In the genomic region with DNA sequence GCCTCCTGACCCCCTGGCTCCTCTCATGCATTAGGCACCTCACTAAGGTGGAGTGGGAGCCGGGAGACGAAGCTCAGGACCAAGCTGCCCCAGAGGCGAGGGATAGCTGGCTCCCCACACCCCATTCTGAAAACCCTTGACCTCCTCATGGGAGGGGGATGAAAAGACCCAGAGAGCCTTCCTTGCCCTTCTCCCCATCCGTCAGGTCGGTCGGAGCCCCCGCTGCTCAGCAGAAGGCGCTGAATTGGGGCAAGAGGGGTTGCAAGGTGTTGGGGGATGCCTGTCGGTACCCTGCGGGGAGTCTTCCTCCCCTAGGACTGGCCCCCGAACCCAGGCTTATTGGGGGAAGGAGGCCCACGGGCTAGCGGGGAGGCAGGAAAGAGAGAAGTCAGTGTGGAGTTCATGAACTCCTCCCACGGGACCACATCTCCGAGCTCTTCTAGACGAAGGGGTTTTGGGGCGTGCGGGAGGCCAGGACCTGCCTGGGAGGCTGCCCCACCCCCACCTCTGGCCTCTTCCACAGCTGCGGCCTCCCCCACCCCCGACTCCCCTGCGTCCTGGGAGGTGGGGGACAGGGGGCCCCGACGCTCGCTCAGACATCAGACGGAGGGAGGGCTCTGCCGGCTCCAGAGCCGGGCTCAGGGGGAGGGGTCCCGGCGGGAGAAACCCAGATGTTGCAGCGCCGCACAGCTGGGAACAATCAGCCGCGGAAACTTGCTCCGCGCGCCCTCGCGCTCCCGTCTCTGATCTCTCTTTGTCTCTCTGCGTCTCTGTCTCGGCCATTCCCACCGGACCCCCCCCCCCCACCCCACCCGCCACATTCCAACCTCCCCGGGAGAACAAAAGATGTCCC, we compare ENCODE assay signal across 9 cellular contexts. TPM values are rescaled to one million over a fixed set of nuclear protein-coding genes. Genes with fewer than 3 reads are reported as not detected.
A peak's percentile ranks its signal among the peaks of the same experiment; 100 is the strongest.
DNase-seq lines count a peak whose midpoint lies in the region; ATAC-seq and TF ChIP-seq lines count a peak whose summit lies in the region.
"Had no signal": no experiment of that assay in that cellular context is flagged by ENCODE, and none has a peak within 500 bp of the region (broad histone marks: within the 10 kb centered on the region; RNA-seq: fewer than 3 reads in every experiment).

No MANE protein-coding gene starts in this region.

- no peaks in the 10 kb centered on the region for H3K9me3 Mint-ChIP-seq in WTC11

- H3K4me3 ChIP-seq in right atrium auricular region (peak overlapping the region; percentile 48 to 49), skeletal muscle tissue (ENCODE audit: low read length in 3 of 3) (peak overlapping the region in 1 of 3 donors; percentile 51)

- H3K9me3 ChIP-seq in right atrium auricular region (no peaks in the 10 kb centered on the region), skeletal muscle tissue (ENCODE audit: control insufficient read depth in 3 of 3, low read length in 3 of 3) (no peaks in the 10 kb centered on the region)

- H3K4me3 Mint-ChIP-seq in WTC11: peak overlapping the region; percentile 70

- H3K27ac Mint-ChIP-seq in WTC11: no peak overlapping the region

- H3K4me1 Mint-ChIP-seq in WTC11: peaks cover 42% of the 10 kb centered on the region

- CTCF ChIA-PET in WTC11 (lab: Charles Lee): interaction anchor here (0.7 to 5.9 kb wide), 9 partner anchors 8 to 66 kb away, joined by 3 to 34 read pairs (median 5); no protein-coding TSS in a partner anchor

- ATAC-seq in WTC11: peak; percentile 9; the same call in 1 of the 2 replicates
- no peak for ATAC-seq in HG03442 (IDR thresholded peaks at IDR 0.05; ENCODE audit: unreplicated experiment)

- POLR2A ChIA-PET in WTC11 (lab: Charles Lee): interaction anchor here (1.0 to 1.8 kb wide), 2 partner anchors 18 to 37 kb away, joined by 3 to 4 read pairs; no protein-coding TSS in a partner anchor

- H3K36me3 ChIP-seq in right atrium auricular region (no peaks in the 10 kb centered on the region), skeletal muscle tissue (ENCODE audit: control insufficient read depth in 3 of 3, insufficient read depth in 3 of 3, low read length in 3 of 3) (no peaks in the 10 kb centered on the region)

- peaks cover 2% of the 10 kb centered on the region; the same call in 1 of the 2 replicates for H3K36me3 Mint-ChIP-seq in WTC11

- H3K27me3 Mint-ChIP-seq in WTC11 (ENCODE audit: low read depth): no peaks in the 10 kb centered on the region; the same call in 1 of the 2 replicates

- H3K27me3 ChIP-seq in right atrium auricular region: no peaks in the 10 kb centered on the region
- peaks cover 5 to 16% (median 9%) of the 10 kb centered on the region in 3 donors for H3K27me3 ChIP-seq in skeletal muscle tissue (ENCODE audit: control insufficient read depth in 3 of 3, insufficient read depth in 3 of 3, low read length in 3 of 3)

- no peak for TF ChIP-seq CTCF in WTC11 (IDR thresholded peaks at IDR 0.05)
- TF ChIP-seq CTCF in right atrium auricular region (IDR thresholded peaks at IDR 0.05): no peak

- DNase-seq in GM03348 (ENCODE audit: low spot score) (peak; percentile 72), WTC11 (ENCODE audit: low spot score) (peak; percentile 59), right atrium auricular region (ENCODE audit: low spot score) (no peak), NCI-H2196 treated with DMSO at 0.1 percent for 48 hours (lab: John Stamatoyannopoulos, UW; ENCODE audit: unreplicated experiment) (no peak), caudate nucleus (lab: John Stamatoyannopoulos, UW) (no peak), NCI-H1694 treated with DMSO at 0.1 percent for 48 hours (lab: John Stamatoyannopoulos, UW) (no peak)

- H3K27ac ChIP-seq in right atrium auricular region (peak overlapping the region; percentile 60 to 67), skeletal muscle tissue (ENCODE audit: low read depth, low read length) (peak overlapping the region; percentile 25), caudate nucleus (ENCODE audit: low read depth, low read length) (no peak overlapping the region)

- H3K9ac ChIP-seq in skeletal muscle tissue (ENCODE audit: low read depth in 1 of 3, low read length in 3 of 3): no peak overlapping the region

- H3K4me1 ChIP-seq in right atrium auricular region (peaks cover 0 to 30% of the 10 kb centered on the region in 2 donors), skeletal muscle tissue (ENCODE audit: control insufficient read depth in 3 of 3, insufficient read depth in 3 of 3, low read length in 3 of 3) (peaks cover 0 to 3% (median 2%) of the 10 kb centered on the region in 3 donors)

TF ChIP-seq in WTC11, 78 proteins besides CTCF, POLR2A, EP300 and RAD21:
- no peak for TF ChIP-seq ESRRA (CRISPR knock-in tag; IDR thresholded peaks at IDR 0.05; ENCODE audit: borderline replicate concordance)
- TF ChIP-seq, protein P1, sequence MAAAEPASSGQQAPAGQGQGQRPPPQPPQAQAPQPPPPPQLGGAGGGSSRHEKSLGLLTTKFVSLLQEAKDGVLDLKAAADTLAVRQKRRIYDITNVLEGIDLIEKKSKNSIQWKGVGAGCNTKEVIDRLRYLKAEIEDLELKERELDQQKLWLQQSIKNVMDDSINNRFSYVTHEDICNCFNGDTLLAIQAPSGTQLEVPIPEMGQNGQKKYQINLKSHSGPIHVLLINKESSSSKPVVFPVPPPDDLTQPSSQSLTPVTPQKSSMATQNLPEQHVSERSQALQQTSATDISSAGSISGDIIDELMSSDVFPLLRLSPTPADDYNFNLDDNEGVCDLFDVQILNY (CRISPR knock-in tag; IDR thresholded peaks at IDR 0.05): 0 out of 2 replicates have a peak, but pooled peaks have one; percentile 34

RNA-seq across cellular contexts. Expression of gene MFAP2, which starts 0.7 kb away (rescaled TPM):
- total RNA-seq in WTC11 (2021) (136 to 144 TPM (median 141 TPM) in 3 replicates), right atrium auricular region (1 to 10 TPM; 5.5 to 8.6 TPM), skeletal muscle tissue (19.8 TPM)
- total RNA-seq: HT1080 had no signal

RNA-seq across cellular contexts. Expression of gene ATP13A2, which starts 32.0 kb away (rescaled TPM):
- total RNA-seq in WTC11 (2021) (84.8 to 95.9 TPM (median 93.1 TPM) in 3 replicates), right atrium auricular region (10 to 100 TPM; 13.6 to 24.2 TPM), skeletal muscle tissue (8.9 TPM)

RNA-seq across cellular contexts. Expression of gene CROCC, which starts 58.0 kb away (rescaled TPM):
- 73.8 to 75.6 TPM (median 73.9 TPM) in 3 replicates for total RNA-seq in WTC11 (2021)
- total RNA-seq in right atrium auricular region: 10 to 100 TPM; 10.0 to 11.7 TPM
- total RNA-seq in skeletal muscle tissue: 6.8 TPM

Comparison
In these comparisons a context has a peak if more than half of its experiments do, and no peak if none do; other contexts are left out.
1. DNase-seq: peak in GM03348 (single experiment) and WTC11 (single experiment); none in right atrium auricular region (single experiment), NCI-H2196 treated with DMSO at 0.1 percent for 48 hours (single experiment), caudate nucleus (0 of 61) and NCI-H1694 treated with DMSO at 0.1 percent for 48 hours (single experiment).